In the genomic region with DNA sequence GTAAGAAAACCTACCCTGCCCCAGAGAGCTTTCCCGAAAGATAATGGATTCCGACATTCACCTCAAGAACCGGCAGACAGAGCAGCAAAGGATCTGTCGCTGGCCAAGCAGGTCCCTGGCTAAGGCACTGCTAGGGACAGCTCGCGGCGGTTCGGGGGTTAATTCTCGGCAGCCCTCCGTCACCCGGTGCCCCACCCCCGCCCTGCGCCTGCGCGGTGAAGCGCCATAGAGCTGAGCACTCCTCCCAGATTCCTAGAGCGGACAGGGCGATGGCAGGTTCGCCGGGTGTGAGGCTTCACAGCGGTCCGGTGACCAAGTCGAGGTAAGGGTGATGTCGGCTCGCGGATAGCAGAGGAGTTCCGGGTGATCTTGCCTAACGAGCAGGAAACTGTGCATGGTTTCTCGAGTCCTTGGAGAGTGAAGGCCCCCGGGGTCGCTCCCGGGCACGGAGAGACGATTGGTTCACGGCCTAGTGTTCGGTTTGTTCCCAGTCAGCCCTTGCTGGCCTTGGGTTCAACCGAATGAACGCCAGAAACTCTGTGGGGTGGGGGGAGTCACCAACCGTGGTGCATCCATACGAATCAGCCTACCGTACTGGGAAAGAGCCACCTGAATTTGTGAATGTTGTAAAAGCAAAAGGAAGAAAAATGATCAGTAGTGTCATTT, we compare ENCODE assay signal across 8 cellular contexts. TPM values are rescaled to one million over a fixed set of nuclear protein-coding genes. Genes with fewer than 3 reads are reported as not detected.
DNase-seq lines count a peak whose midpoint lies in the region; ATAC-seq and TF ChIP-seq lines count a peak whose summit lies in the region.

A gene (minus strand): TSS at position 160 of the 666 bp plus-strand sequence. CDS start 25,877 bp downstream, outside the sequence.

- no peak for TF ChIP-seq POLR2A in esophagus muscularis mucosa (IDR thresholded peaks at IDR 0.05; ENCODE audit: low read depth)

- in situ Hi-C loops in Panc1 (cut with HindIII; ENCODE audit: low pct_unique_long_range_greater_than_20kb, low sequenced_read_pairs): no loop called here

- DNase-seq in DMS53 (lab: John Stamatoyannopoulos, UW) (peak; percentile 97), KG1 (lab: John Stamatoyannopoulos, UW) (peak; percentile 93), Panc1 (ENCODE audit: low read depth, low spot score) (peak; percentile 79), esophagus muscularis mucosa (ENCODE audit: extremely low spot score) (peak; percentile 98), myocyte (ENCODE audit: low read depth) (peak; percentile 96)
- peak; percentile 99 for DNase-seq in activated T-cell treated with anti-CD3 and anti-CD28 coated beads, Interleukin-2, amount 50 U/mL, for 48 hours
- DNase-seq in stimulated activated CD8-positive, alpha-beta memory T cell treated with anti-CD3 and anti-CD28 coated beads, Interleukin-7, amount 100 ng/mL, for 48 hours (ENCODE audit: extremely low read depth in 1 of 2, low read depth in 1 of 2): peak; percentile 87 to 92

- peak within 1 kb of the TSS; percentile 95 for H3K27ac ChIP-seq in Panc1 (ENCODE audit: low read length)
- peak within 1 kb of the TSS; percentile 79 to 89 (median 84) for H3K27ac ChIP-seq in esophagus muscularis mucosa (replicated peaks in 1 of 4)

- TF ChIP-seq EP300 in esophagus muscularis mucosa (IDR thresholded peaks at IDR 0.05): no peak

- intact Hi-C loops in Panc1 (cut with micrococcal nuclease; ENCODE audit: unreplicated experiment): no loop called here
- intact Hi-C loops in esophagus muscularis mucosa (cut with DNase I): loop anchor here (2.0 kb wide), 1 partner anchor 53 kb away; no protein-coding TSS in a partner anchor

- H3K36me3 ChIP-seq in Panc1 (ENCODE audit: control insufficient read depth, insufficient read depth, low read length) (peaks cover 6% of the 10 kb centered on the region), esophagus muscularis mucosa (peaks cover 0 to 20% (median 3%) of the 10 kb centered on the region in 4 donors)

- H3K4me3 ChIP-seq in Panc1 (ENCODE audit: low read depth in 2 of 2, low read length in 2 of 2) (peak within 1 kb of the TSS; percentile 89 to 90), esophagus muscularis mucosa (peak within 1 kb of the TSS; percentile 62 to 84 (median 74))

- no TSS peak for BruUV-seq in Panc1 (replicated peaks; lab: Mats Ljungman, UMichigan)

- peaks cover 31% of the 10 kb centered on the region; the same call in 1 of the 2 replicates for H3K9me3 ChIP-seq in Panc1 (ENCODE audit: control insufficient read depth, insufficient read depth, low read depth, low read length)
- no peaks in the 10 kb centered on the region for H3K9me3 ChIP-seq in esophagus muscularis mucosa

- no peaks in the 10 kb centered on the region for H3K4me1 ChIP-seq in Panc1 (ENCODE audit: control insufficient read depth, insufficient read depth, low read length)
- peaks cover 14 to 39% (median 34%) of the 10 kb centered on the region in 4 donors for H3K4me1 ChIP-seq in esophagus muscularis mucosa

- CTCF ChIA-PET in Panc1 (lab: Charles Lee): no interaction called here

- peak; percentile 96 for ATAC-seq in GM21723 (IDR thresholded peaks at IDR 0.05; ENCODE audit: unreplicated experiment)
- ATAC-seq in Panc1: peak; percentile 100

- WGBS in esophagus muscularis mucosa: 0% methylated on average over 26 of the region's 41 CpGs

- TF ChIP-seq CTCF in Panc1 (IDR thresholded peaks at IDR 0.05) (no peak), esophagus muscularis mucosa (IDR thresholded peaks at IDR 0.05) (no peak)

- no peaks in the 10 kb centered on the region for H3K27me3 ChIP-seq in Panc1 (ENCODE audit: control insufficient read depth, insufficient read depth, low read length)
- H3K27me3 ChIP-seq in esophagus muscularis mucosa: no peaks in the 10 kb centered on the region

- POLR2A ChIA-PET in Panc1 (lab: Charles Lee): interaction anchor here (0.6 kb wide), 2 partner anchors 9 to 51 kb away, joined by 3 read pairs; no protein-coding TSS in a partner anchor

RNA-seq across cellular contexts. Expression of the gene that starts here (rescaled TPM):
- 12.1 TPM for total RNA-seq in Panc1 (2021; ENCODE audit: unreplicated experiment)
- polyA plus RNA-seq in Panc1 (2012; ENCODE audit: insufficient read length): 7.2 TPM
- total RNA-seq in esophagus muscularis mucosa: 10 to 100 TPM in 2 of 4 donors, 1 to 10 TPM in 2; 8.6 to 14.2 (median 10.2) TPM
- 20.0 and 21.8 TPM in 2 replicates for total RNA-seq in myocyte
- 14.3 TPM for polyA plus RNA-seq in myocyte (2012)

Comparison
In these comparisons a context has a peak if more than half of its experiments do, and no peak if none do; other contexts are left out.
1. Peak in every context shown above with its lines: DNase-seq, ATAC-seq, H3K4me3 ChIP-seq and H3K27ac ChIP-seq.